Comparison of ENCODE assay signal across 12 cellular contexts in the genomic region with DNA sequence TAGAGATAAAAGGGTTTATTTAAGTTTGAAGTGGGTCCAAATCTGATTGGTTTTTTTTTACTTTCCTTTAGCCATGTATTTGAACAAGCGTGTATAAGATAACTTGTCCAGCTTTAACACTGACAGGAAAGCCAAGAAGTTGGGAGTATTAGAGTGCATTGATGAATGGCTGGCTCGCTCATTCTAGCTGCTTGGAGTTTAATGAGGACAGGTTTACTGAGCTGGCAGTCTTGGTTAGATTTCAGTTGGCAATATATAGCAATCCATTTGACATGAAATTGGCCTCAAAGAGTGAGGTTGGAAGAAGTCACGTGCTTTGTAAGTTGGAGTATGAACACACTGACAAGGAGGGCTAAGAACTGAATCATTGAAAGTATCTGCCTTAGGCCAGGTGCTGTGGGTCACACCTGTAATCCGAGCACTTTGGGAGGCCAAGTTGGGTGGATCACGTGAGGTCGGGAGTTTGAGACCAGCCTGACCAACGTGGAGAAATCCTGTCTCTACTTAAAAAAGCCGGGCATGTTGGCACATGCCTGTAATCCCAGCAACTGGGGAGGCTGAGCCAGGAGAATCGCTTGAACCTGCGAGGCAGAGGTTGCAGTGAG. TPM values are rescaled to one million over a fixed set of nuclear protein-coding genes. Genes with fewer than 3 reads are reported as not detected.
DNase-seq lines count a peak whose midpoint lies in the region; ATAC-seq and TF ChIP-seq lines count a peak whose summit lies in the region.
"Had no signal": no experiment of that assay in that cellular context is flagged by ENCODE, and none has a peak within 500 bp of the region (broad histone marks: within the 10 kb centered on the region; RNA-seq: fewer than 3 reads in every experiment).

No MANE protein-coding gene starts in this region.

- H2AFZ ChIP-seq in MM.1S (ENCODE audit: low read length), result no peak overlapping the region

- POLR2A ChIA-PET in CD4-positive, alpha-beta memory T cell (lab: Charles Lee; ENCODE audit: partially characterized antibody), result interaction anchor here (0.9 to 8.9 kb wide), 9 partner anchors 11 to 162 kb away, joined by 3 to 148 read pairs (median 3); a partner anchor contains a TSS

- no peak overlapping the region for H3K4me3 ChIP-seq in CD4-positive, alpha-beta memory T cell (ENCODE audit: low read length in 2 of 2)
- H3K4me3 ChIP-seq in MM.1S (ENCODE audit: low read length) (no peak overlapping the region), coronary artery (no peak overlapping the region), BE2C (ENCODE audit: low read depth, low read length) (no peak overlapping the region)
- H3K4me3 ChIP-seq: colonic mucosa, testis had no signal

- H3K9me2 ChIP-seq in MM.1S (replicated peaks; ENCODE audit: insufficient read depth, low read length), result no peaks in the 10 kb centered on the region

- peaks cover 64 to 85% of the 10 kb centered on the region in 2 donors for H3K36me3 Mint-ChIP-seq in CD4-positive, alpha-beta memory T cell
- H3K36me3 Mint-ChIP-seq in nephron (ENCODE audit: low read depth), result peaks cover 93% of the 10 kb centered on the region

- H3K9me3 ChIP-seq in CD4-positive, alpha-beta memory T cell (ENCODE audit: control insufficient read depth in 1 of 2, low read length in 2 of 2), result no peaks in the 10 kb centered on the region
- H3K9me3 ChIP-seq in MM.1S (replicated peaks; ENCODE audit: insufficient read depth, low read length) (no peaks in the 10 kb centered on the region), BE2C (no peaks in the 10 kb centered on the region)
- H3K9me3 ChIP-seq: colonic mucosa, testis had no signal

- H3K27me3 Mint-ChIP-seq in CD4-positive, alpha-beta memory T cell, result no peaks in the 10 kb centered on the region
- no peaks in the 10 kb centered on the region for H3K27me3 Mint-ChIP-seq in nephron (ENCODE audit: low read depth)

- TF ChIP-seq CTCF in MM.1S (IDR thresholded peaks at IDR 0.05; ENCODE audit: low read length) (no peak), coronary artery (IDR thresholded peaks at IDR 0.05) (no peak), nephron (IDR thresholded peaks at IDR 0.05; ENCODE audit: unreplicated experiment in 3 of 3) (no peak), BE2C (IDR thresholded peaks at IDR 0.05; ENCODE audit: low read depth, low read length) (no peak)

- peaks cover 47% of the 10 kb centered on the region for H3K79me2 ChIP-seq in MM.1S (ENCODE audit: low read length)

- no peak overlapping the region for H3K9ac ChIP-seq in MM.1S (ENCODE audit: low read length)

- peaks cover 77% of the 10 kb centered on the region for H3K4me1 ChIP-seq in CD4-positive, alpha-beta memory T cell (ENCODE audit: insufficient read depth, low read length)
- H3K4me1 ChIP-seq in MM.1S (ENCODE audit: low read length), result peaks cover 17% of the 10 kb centered on the region
- H3K4me1 ChIP-seq in BE2C, result peaks cover 8% of the 10 kb centered on the region; the same call in 1 of the 2 replicates
- H3K4me1 ChIP-seq: colonic mucosa had no signal

- H4K20me1 ChIP-seq in MM.1S (ENCODE audit: insufficient read depth, low read length), result peaks cover 32% of the 10 kb centered on the region

- H3K27me3 ChIP-seq in CD4-positive, alpha-beta memory T cell (ENCODE audit: insufficient read depth, low read length), result no peaks in the 10 kb centered on the region
- no peaks in the 10 kb centered on the region for H3K27me3 ChIP-seq in MM.1S (replicated peaks; ENCODE audit: insufficient read depth, low read length)
- H3K27me3 ChIP-seq in BE2C, result no peaks in the 10 kb centered on the region
- H3K27me3 ChIP-seq: colonic mucosa, testis had no signal

- peaks cover 48 to 74% (median 62%) of the 10 kb centered on the region in 4 donors for H3K4me1 Mint-ChIP-seq in CD4-positive, alpha-beta memory T cell
- H3K4me1 Mint-ChIP-seq in nephron, result peaks cover 33% of the 10 kb centered on the region

- no peaks in the 10 kb centered on the region for H3K9me3 Mint-ChIP-seq in CD4-positive, alpha-beta memory T cell
- H3K9me3 Mint-ChIP-seq in nephron, result peaks cover 2% of the 10 kb centered on the region

- peak in 1 of 5 donors; percentile 5 for DNase-seq in CD4-positive, alpha-beta memory T cell
- DNase-seq in MM.1S, result no peak
- DNase-seq in coronary artery (ENCODE audit: low spot score), result peak; percentile 33
- no peak for DNase-seq in stimulated activated CD4-positive, alpha-beta T cell treated with anti-CD3 and anti-CD28 coated beads, Interleukin-2, amount 100 ng/mL, for 48 hours
- no peak for DNase-seq in iPS-NIHi11 (ENCODE audit: low spot score)
- no peak for DNase-seq in BE2C
- DNase-seq: activated CD4-positive, alpha-beta T cell treated with anti-CD3 and anti-CD28 coated beads for 1 hour; colonic mucosa; NCI-H526 treated with DMSO at 0.1 percent for 48 hours; testis had no signal

- peak overlapping the region; percentile 48 to 97 (median 78) for H3K27ac Mint-ChIP-seq in CD4-positive, alpha-beta memory T cell
- peak overlapping the region; percentile 46 to 76 (median 55) for H3K27ac Mint-ChIP-seq in nephron

- H3F3A ChIP-seq in MM.1S (ENCODE audit: insufficient read depth, low read length), result peaks cover 77% of the 10 kb centered on the region

- H3K4me2 ChIP-seq in MM.1S (ENCODE audit: low read depth, low read length), result no peak overlapping the region

- CTCF ChIA-PET in CD4-positive, alpha-beta memory T cell (lab: Charles Lee; ENCODE audit: partially characterized antibody), result interaction anchor here (1.0 to 3.0 kb wide), 6 partner anchors 7 to 151 kb away, joined by 3 to 21 read pairs (median 4); no protein-coding TSS in a partner anchor

- no peak for ATAC-seq in HG03175 (IDR thresholded peaks at IDR 0.05; ENCODE audit: unreplicated experiment)

- H3K36me3 ChIP-seq in CD4-positive, alpha-beta memory T cell (ENCODE audit: insufficient read depth, low read length), result peaks cover 63% of the 10 kb centered on the region
- H3K36me3 ChIP-seq in MM.1S (replicated peaks; ENCODE audit: insufficient read depth, low read length), result peaks cover 21% of the 10 kb centered on the region
- peaks cover 86% of the 10 kb centered on the region for H3K36me3 ChIP-seq in BE2C
- H3K36me3 ChIP-seq: colonic mucosa had no signal

- peak overlapping the region; percentile 0 for H3K27ac ChIP-seq in CD4-positive, alpha-beta memory T cell (ENCODE audit: low read depth, low read length)
- H3K27ac ChIP-seq in MM.1S (ENCODE audit: low read length), result peak overlapping the region; percentile 23; the same call in 1 of the 2 replicates
- peak overlapping the region in 1 of 2 donors; percentile 44 for H3K27ac ChIP-seq in coronary artery
- H3K27ac ChIP-seq: colonic mucosa had no signal

- intact Hi-C loops in CD4-positive, alpha-beta memory T cell (cut with micrococcal nuclease), result no loop called here

- H3K4me3 Mint-ChIP-seq in CD4-positive, alpha-beta memory T cell, result peak overlapping the region in 3 of 8 donors; percentile 39 to 52 (median 46)
- no peak overlapping the region for H3K4me3 Mint-ChIP-seq in nephron

RNA-seq across cellular contexts. Expression of a gene that starts 13.7 kb away (rescaled TPM):
- total RNA-seq in CD4-positive, alpha-beta memory T cell, result 100 to 1,000 TPM; 337 to 350 TPM
- 100 to 1,000 TPM; 293 to 328 TPM for polyA plus RNA-seq in CD4-positive, alpha-beta memory T cell
- polyA plus RNA-seq in BE2C (2012; ENCODE audit: insufficient read depth, insufficient read length, low read depth), result 375 TPM
